ENCODE assay signal across 8 cellular contexts in genomic region chr4:76212301-76212700, GRCh38. TPM values are rescaled to one million over a fixed set of nuclear protein-coding genes. Genes with fewer than 3 reads are reported as not detected.
DNase-seq lines count a peak whose midpoint lies in the region; TF ChIP-seq lines count a peak whose summit lies in the region.

No MANE protein-coding gene starts in this region.

- peak overlapping the region; percentile 68; the same call in 1 of the 2 replicates for H3K4me3 ChIP-seq in GM08714 (ENCODE audit: low read length)
- peak overlapping the region; percentile 87 for H3K4me3 ChIP-seq in fibroblast of the aortic adventitia (ENCODE audit: low read depth, low read length)
- H3K4me3 ChIP-seq in retinal pigment epithelial cell (ENCODE audit: low read length): peak overlapping the region; percentile 75

- no peak for TF ChIP-seq CTCF in VCaP (conservative IDR thresholded peaks at IDR 0.05)
- no peak for TF ChIP-seq CTCF in fibroblast of the aortic adventitia (IDR thresholded peaks at IDR 0.05; ENCODE audit: insufficient read depth, low read length)
- TF ChIP-seq CTCF in retinal pigment epithelial cell (conservative IDR thresholded peaks at IDR 0.05; ENCODE audit: low read depth, low read length): no peak

- H3K27ac ChIP-seq in VCaP: peak overlapping the region; percentile 98

- DNase-seq in fibroblast of the aortic adventitia (ENCODE audit: low read depth) (peak; percentile 30), retinal pigment epithelial cell (ENCODE audit: low read depth) (no peak), Kasumi-1 (lab: John Stamatoyannopoulos, UW) (no peak), SHP77 treated with DMSO at 0.1 percent for 48 hours (lab: John Stamatoyannopoulos, UW) (no peak), NCI-H524 (lab: John Stamatoyannopoulos, UW) (no peak)
- no peak for DNase-seq in activated naive CD4-positive, alpha-beta T cell (lab: John Stamatoyannopoulos, UW)

RNA-seq across cellular contexts. Expression of gene SCARB2, which starts 1.3 kb away (rescaled TPM):
- total RNA-seq in fibroblast of the aortic adventitia (ENCODE audit: low replicate concordance): 114 and 184 TPM in 2 replicates

RNA-seq across cellular contexts. Expression of gene FAM47E, which starts 39.2 kb away (rescaled TPM):
- 0.18 TPM in 1 of 2 replicates, not detected in the other for total RNA-seq in fibroblast of the aortic adventitia (ENCODE audit: low replicate concordance)
